17 cellular contexts compared by ENCODE assay signal in the genomic region with DNA sequence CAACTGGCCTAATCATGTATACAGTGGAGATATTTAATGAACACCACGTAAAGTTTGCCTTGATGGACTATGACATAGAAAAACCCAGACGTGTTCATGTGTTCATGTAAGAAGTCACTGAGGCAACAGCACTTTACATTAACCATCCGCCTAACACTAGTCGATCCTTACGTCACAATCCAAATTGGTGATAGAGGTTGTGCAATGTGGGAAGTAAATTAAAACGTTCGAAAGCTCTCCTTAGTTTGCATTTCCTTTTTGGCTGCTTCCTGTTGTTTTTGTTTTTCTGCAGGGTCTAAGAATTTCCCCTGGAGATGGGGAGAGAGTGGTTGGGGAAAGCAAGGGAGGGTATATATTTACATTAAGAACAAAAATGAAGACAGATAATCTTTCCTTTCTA.
"Had no signal": no experiment of that assay in that cellular context is flagged by ENCODE, and none has a peak within 500 bp of the region (broad histone marks: within the 10 kb centered on the region; RNA-seq: fewer than 3 reads in every experiment).

No MANE protein-coding gene starts in this region.

- H3K4me3 ChIP-seq: body of pancreas, coronary artery, gastroesophageal sphincter, mucosa of descending colon, psoas muscle, right lobe of liver had no signal

- H3K36me3 Mint-ChIP-seq: activated naive CD4-positive, alpha-beta T cell treated with anti-CD3 and anti-CD28 coated beads, Interleukin-2, amount 50 U/mL, for 24 hours; immature natural killer cell; naive thymus-derived CD8-positive, alpha-beta T cell had no signal

- H3K4me3 Mint-ChIP-seq: activated naive CD4-positive, alpha-beta T cell treated with anti-CD3 and anti-CD28 coated beads, Interleukin-2, amount 50 U/mL, for 24 hours; immature natural killer cell; naive thymus-derived CD8-positive, alpha-beta T cell had no signal

- H3K4me1 Mint-ChIP-seq: activated naive CD4-positive, alpha-beta T cell treated with anti-CD3 and anti-CD28 coated beads, Interleukin-2, amount 50 U/mL, for 24 hours had no signal

- H3K4me1 ChIP-seq: body of pancreas, gastroesophageal sphincter, psoas muscle, right lobe of liver had no signal

- H3K27me3 ChIP-seq: body of pancreas, gastroesophageal sphincter, right lobe of liver had no signal

- H3K27ac Mint-ChIP-seq: activated naive CD4-positive, alpha-beta T cell treated with anti-CD3 and anti-CD28 coated beads, Interleukin-2, amount 50 U/mL, for 24 hours; immature natural killer cell; naive thymus-derived CD8-positive, alpha-beta T cell had no signal

- H3K36me3 ChIP-seq: gastroesophageal sphincter, right lobe of liver had no signal

- ATAC-seq: activated CD4-positive, CD25-positive, alpha-beta regulatory T cell treated with anti-CD3 and anti-CD28 coated beads, Interleukin-2, amount 50 U/mL, for 24 hours; body of pancreas; gastroesophageal sphincter; left colon; mucosa of descending colon; naive thymus-derived CD8-positive, alpha-beta T cell; psoas muscle; right lobe of liver; stimulated activated naive CD8-positive, alpha-beta T cell treated with anti-CD3 and anti-CD28 coated beads, Interleukin-15, Interleukin-2, amounts not matched to agents 100 U/mL and 50 U/mL, for 24 hours had no signal

- H3K9me3 Mint-ChIP-seq: activated naive CD4-positive, alpha-beta T cell treated with anti-CD3 and anti-CD28 coated beads, Interleukin-2, amount 50 U/mL, for 24 hours had no signal

- H3K9me3 ChIP-seq: body of pancreas, gastroesophageal sphincter, mucosa of descending colon, psoas muscle, right lobe of liver had no signal

- H3K27ac ChIP-seq: body of pancreas, coronary artery, gastroesophageal sphincter, psoas muscle, right lobe of liver had no signal

- DNase-seq: activated T-cell treated with anti-CD3 and anti-CD28 coated beads, Interleukin-2, amount 50 U/mL, for 1 hour; body of pancreas; central memory CD4-positive, alpha-beta T cell; effector CD4-positive, alpha-beta T cell; immature natural killer cell; left colon; mucosa of descending colon; naive thymus-derived CD8-positive, alpha-beta T cell; psoas muscle; right lobe of liver; stimulated activated CD4-positive, alpha-beta T cell treated with anti-CD3 and anti-CD28 coated beads, Interleukin-2, amount 100 ng/mL, for 24 hours; stimulated activated naive CD8-positive, alpha-beta T cell treated with anti-CD3 and anti-CD28 coated beads, Interleukin-15, Interleukin-2, amounts not matched to agents 100 U/mL and 50 U/mL, for 24 hours; T-helper 2 cell had no signal

- H3K27me3 Mint-ChIP-seq: activated naive CD4-positive, alpha-beta T cell treated with anti-CD3 and anti-CD28 coated beads, Interleukin-2, amount 50 U/mL, for 24 hours; naive thymus-derived CD8-positive, alpha-beta T cell had no signal
